Comparison of ENCODE assay signal across 8 cellular contexts in genomic region chr22:36356708-36357694, GRCh38. TPM values are rescaled to one million over a fixed set of nuclear protein-coding genes. Genes with fewer than 3 reads are reported as not detected.
DNase-seq lines count a peak whose midpoint lies in the region; ATAC-seq and TF ChIP-seq lines count a peak whose summit lies in the region.

No MANE protein-coding gene starts in this region.

- peaks cover 72% of the 10 kb centered on the region for H3K4me1 Mint-ChIP-seq in memory B cell

- whole genome bisulfite sequencing in tibial nerve, 2 donors, result 72 to 77% methylated on average over 28 of the region's 28 CpGs
- 77 to 80% methylated on average over 28 of the region's 28 CpGs for WGBS in testis, 2 donors

- intact Hi-C loops in testis (cut with DNase I; ENCODE audit: low total_unique reads), result no loop called here

- TF ChIP-seq CTCF in tibial nerve (IDR thresholded peaks at IDR 0.05) (no peak), testis (IDR thresholded peaks at IDR 0.05) (no peak)

- no peaks in the 10 kb centered on the region for H3K9me3 Mint-ChIP-seq in activated naive CD4-positive, alpha-beta T cell treated with anti-CD3 and anti-CD28 coated beads, Interleukin-2, amount 50 U/mL, for 72 hours
- no peaks in the 10 kb centered on the region for H3K9me3 Mint-ChIP-seq in memory B cell

- peaks cover 4 to 26% of the 10 kb centered on the region in 2 donors for H3K36me3 Mint-ChIP-seq in activated naive CD4-positive, alpha-beta T cell treated with anti-CD3 and anti-CD28 coated beads, Interleukin-2, amount 50 U/mL, for 72 hours
- H3K36me3 Mint-ChIP-seq in memory B cell, result peaks cover 19% of the 10 kb centered on the region

- no peak for TF ChIP-seq POLR2A in tibial nerve (IDR thresholded peaks at IDR 0.05)
- TF ChIP-seq POLR2A in testis (IDR thresholded peaks at IDR 0.05), result no peak

- TF ChIP-seq EP300 in tibial nerve (IDR thresholded peaks at IDR 0.05), result peak in 1 of 2 donors; percentile 20

- H3K4me3 Mint-ChIP-seq in memory B cell, result peak overlapping the region; percentile 72

- no peak overlapping the region for H3K4me3 ChIP-seq in tibial nerve
- no peak overlapping the region for H3K4me3 ChIP-seq in testis

- H3K27ac Mint-ChIP-seq in activated naive CD4-positive, alpha-beta T cell treated with anti-CD3 and anti-CD28 coated beads, Interleukin-2, amount 50 U/mL, for 72 hours, result peak overlapping the region; percentile 83
- peak overlapping the region; percentile 94 for H3K27ac Mint-ChIP-seq in memory B cell

- H3K27ac ChIP-seq in tibial nerve (peak overlapping the region; percentile 23 to 90 (median 80)), testis (peak overlapping the region in 1 of 2 donors; percentile 93)

- H3K27me3 Mint-ChIP-seq in memory B cell, result no peaks in the 10 kb centered on the region

- DNase-seq in activated CD4-positive, CD25-positive, alpha-beta regulatory T cell treated with anti-CD3 and anti-CD28 coated beads, Interleukin-2, amount 50 U/mL, for 72 hours, result no peak
- no peak for DNase-seq in activated naive CD4-positive, alpha-beta T cell treated with anti-CD3 and anti-CD28 coated beads, Interleukin-2, amount 50 U/mL, for 72 hours (ENCODE audit: low spot score in 2 of 2)
- DNase-seq in memory B cell (ENCODE audit: low spot score in 2 of 2) (no peak), tibial nerve (ENCODE audit: low spot score in 2 of 2) (no peak), NCI-H510A treated with DMSO at 0.1 percent for 48 hours (lab: John Stamatoyannopoulos, UW) (no peak), testis (no peak)

- no peaks in the 10 kb centered on the region for H3K9me3 ChIP-seq in tibial nerve
- H3K9me3 ChIP-seq in testis, result no peaks in the 10 kb centered on the region

- H3K4me1 ChIP-seq in tibial nerve, result peaks cover 0 to 93% (median 80%) of the 10 kb centered on the region in 4 donors
- peaks cover 50% of the 10 kb centered on the region for H3K4me1 ChIP-seq in testis

- H3K36me3 ChIP-seq in tibial nerve (peaks cover 0 to 4% (median 0%) of the 10 kb centered on the region in 3 donors), testis (ENCODE audit: low read depth, missing control alignments) (no peaks in the 10 kb centered on the region)

- peak; percentile 47 to 52 for ATAC-seq in activated CD4-positive, CD25-positive, alpha-beta regulatory T cell treated with anti-CD3 and anti-CD28 coated beads, Interleukin-2, amount 50 U/mL, for 24 hours
- peak; percentile 37 to 38 for ATAC-seq in activated naive CD4-positive, alpha-beta T cell treated with anti-CD3 and anti-CD28 coated beads, Interleukin-2, amount 50 U/mL, for 72 hours
- ATAC-seq in memory B cell (ENCODE audit: low read depth), result peak; percentile 34
- no peak for ATAC-seq in HG03280 (IDR thresholded peaks at IDR 0.05; ENCODE audit: unreplicated experiment)

- no peaks in the 10 kb centered on the region for H3K27me3 ChIP-seq in tibial nerve
- no peaks in the 10 kb centered on the region for H3K27me3 ChIP-seq in testis

RNA-seq across cellular contexts. Expression of gene MYH9, which starts 30.8 kb away (rescaled TPM):
- 100 to 1,000 TPM; 521 to 691 TPM for total RNA-seq in activated naive CD4-positive, alpha-beta T cell treated with anti-CD3 and anti-CD28 coated beads, Interleukin-2, amount 50 U/mL, for 72 hours
- total RNA-seq in tibial nerve (100 to 1,000 TPM; 361 to 406 (median 386) TPM), testis (100 to 1,000 TPM; 141 to 146 TPM)
- 129 TPM for polyA plus RNA-seq in testis (ENCODE audit: insufficient read depth, low read depth, low replicate concordance)
